8 cellular contexts compared by ENCODE assay signal in the genomic region with DNA sequence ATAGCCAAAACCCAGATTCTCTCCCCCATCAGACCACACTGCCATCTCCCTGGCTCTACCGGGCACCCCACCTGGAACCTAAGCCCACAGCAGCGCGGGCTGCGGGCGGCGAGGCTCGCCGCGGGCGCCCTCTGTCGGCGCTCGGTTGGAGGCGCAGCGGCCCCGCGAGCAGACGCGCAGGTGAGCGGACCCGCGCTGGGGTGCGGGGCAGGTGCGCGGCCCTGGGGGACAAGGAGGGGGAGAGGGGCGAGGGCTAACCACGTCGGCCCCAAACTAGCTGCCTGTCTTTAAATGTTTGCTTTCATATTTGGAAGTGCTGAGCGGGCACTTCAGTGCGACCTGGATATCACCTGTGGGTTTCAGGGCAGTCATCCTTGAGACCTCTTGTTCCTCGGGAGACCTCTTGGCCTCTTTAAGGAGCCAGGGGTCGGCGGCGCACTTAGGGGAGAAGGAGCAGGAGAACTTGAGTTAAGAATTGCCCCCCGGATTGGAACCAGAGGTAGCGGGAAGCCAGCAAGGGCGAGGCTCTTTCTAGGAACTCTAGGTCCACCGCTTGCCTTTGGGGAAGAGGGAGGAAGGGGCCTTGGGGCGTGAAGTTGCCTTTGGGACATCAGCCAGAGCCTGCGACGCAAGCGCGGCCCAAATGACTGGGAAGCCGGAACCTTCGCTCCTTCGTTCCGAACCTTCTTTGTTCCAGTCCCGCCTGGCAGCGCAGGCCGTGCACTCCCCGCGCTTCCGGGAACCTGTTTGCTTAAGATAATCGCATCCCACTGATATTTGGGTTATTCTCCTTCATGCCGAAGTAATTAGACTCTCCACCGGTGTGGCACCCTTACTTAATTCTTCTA.
DNase-seq lines count a peak whose midpoint lies in the region; ATAC-seq and TF ChIP-seq lines count a peak whose summit lies in the region.

No MANE protein-coding gene starts in this region.

- peak; percentile 96 for ATAC-seq in HCT116
- ATAC-seq in activated CD8-positive, alpha-beta T cell treated with anti-CD3 and anti-CD28 coated beads, Interleukin-2, amount 10 ng/mL, durations not matched to agents 7 days and 5 days = peak; percentile 95

- no peaks in the 10 kb centered on the region for H3K9me3 Mint-ChIP-seq in activated CD8-positive, alpha-beta T cell treated with anti-CD3 and anti-CD28 coated beads, Interleukin-2, amount 10 ng/mL, durations not matched to agents 7 days and 5 days (ENCODE audit: insufficient read depth)
- no peaks in the 10 kb centered on the region for H3K9me3 Mint-ChIP-seq in neural progenitor cell

- peak; percentile 64 for TF ChIP-seq RAD21 in HCT116 (IDR thresholded peaks at IDR 0.05; ENCODE audit: low read depth)

- BruUV-seq in HCT116 (replicated peaks; lab: Mats Ljungman, UMichigan) = no TSS peak

- no peaks in the 10 kb centered on the region for H3K9me2 ChIP-seq in HCT116 (ENCODE audit: insufficient read depth)

- H3K27ac ChIP-seq in HCT116 (ENCODE audit: low read depth, low read length) = no peak overlapping the region
- H3K27ac ChIP-seq in esophagus (ENCODE audit: low read depth in 2 of 2, low read length in 1 of 2) = no peak overlapping the region
- H3K27ac ChIP-seq in neural progenitor cell = no peak overlapping the region
- no peak overlapping the region for H3K27ac ChIP-seq in vagina

- WGBS in esophagus, 2 donors = 3 to 5% methylated on average over 56 of the region's 56 CpGs

- H3K27me3 ChIP-seq in HCT116 (ENCODE audit: insufficient read depth, low read length) = peaks cover 24% of the 10 kb centered on the region; the same call in 1 of the 2 replicates
- no peaks in the 10 kb centered on the region for H3K27me3 ChIP-seq in esophagus (ENCODE audit: control insufficient read depth in 1 of 2, insufficient read depth in 2 of 2, low read length in 2 of 2)
- peaks cover 11% of the 10 kb centered on the region for H3K27me3 ChIP-seq in neural progenitor cell
- no peaks in the 10 kb centered on the region for H3K27me3 ChIP-seq in vagina

- H3K4me2 ChIP-seq in HCT116 (ENCODE audit: low read length) (peak overlapping the region; percentile 53), neural progenitor cell (peak overlapping the region; percentile 74)

- POLR2A ChIA-PET in HCT116 (lab: Charles Lee) = no interaction called here
- POLR2A ChIA-PET in activated CD8-positive, alpha-beta T cell treated with anti-CD3 and anti-CD28 coated beads, Interleukin-2, amount 10 ng/mL, durations not matched to agents 7 days and 5 days (lab: Charles Lee) = no interaction called here

- H3K4me1 ChIP-seq in HCT116 (ENCODE audit: control insufficient read depth in 1 of 2, insufficient read depth in 2 of 2, low read length in 2 of 2) = peaks cover 0 to 3% of the 10 kb centered on the region in 2 experiments; a peak in 1 of 4 replicates
- H3K4me1 ChIP-seq in esophagus (ENCODE audit: control insufficient read depth in 2 of 2, insufficient read depth in 2 of 2, low read length in 1 of 2) = peaks cover 2 to 5% of the 10 kb centered on the region in 2 donors
- peaks cover 30% of the 10 kb centered on the region for H3K4me1 ChIP-seq in neural progenitor cell
- peaks cover 18% of the 10 kb centered on the region for H3K4me1 ChIP-seq in vagina

- peaks cover 15% of the 10 kb centered on the region for H3F3A ChIP-seq in neural progenitor cell (ENCODE audit: low read depth)

- H3K27ac Mint-ChIP-seq in activated CD8-positive, alpha-beta T cell treated with anti-CD3 and anti-CD28 coated beads, Interleukin-2, amount 10 ng/mL, durations not matched to agents 7 days and 5 days = no peak overlapping the region
- peak overlapping the region; percentile 65 for H3K27ac Mint-ChIP-seq in neural progenitor cell

- no peak for TF ChIP-seq POLR2A in HCT116 (IDR thresholded peaks at IDR 0.05; ENCODE audit: borderline replicate concordance, extremely low read depth, insufficient read depth, insufficient read length)
- TF ChIP-seq POLR2A in vagina (IDR thresholded peaks at IDR 0.05) = no peak

- peak overlapping the region; percentile 49 for H2AFZ ChIP-seq in HCT116 (ENCODE audit: low read depth, low read length, poor library complexity, severe bottlenecking)
- H2AFZ ChIP-seq in neural progenitor cell (replicated peaks) = peak overlapping the region; percentile 30

- peaks cover 3% of the 10 kb centered on the region for H3K4me1 Mint-ChIP-seq in activated CD8-positive, alpha-beta T cell treated with anti-CD3 and anti-CD28 coated beads, Interleukin-2, amount 10 ng/mL, durations not matched to agents 7 days and 5 days (ENCODE audit: low read depth)
- H3K4me1 Mint-ChIP-seq in neural progenitor cell = peaks cover 61% of the 10 kb centered on the region

- H3K9me3 ChIP-seq in HCT116 (ENCODE audit: control insufficient read depth in 1 of 2, insufficient read depth in 1 of 2, low read depth in 1 of 2, low read length in 2 of 2) (no peaks in the 10 kb centered on the region), esophagus (ENCODE audit: control insufficient read depth in 2 of 2, insufficient read depth in 1 of 2, low read depth in 1 of 2, low read length in 1 of 2) (no peaks in the 10 kb centered on the region), neural progenitor cell (ENCODE audit: low read depth) (no peaks in the 10 kb centered on the region), vagina (no peaks in the 10 kb centered on the region)

- no peaks in the 10 kb centered on the region for H3K36me3 Mint-ChIP-seq in activated CD8-positive, alpha-beta T cell treated with anti-CD3 and anti-CD28 coated beads, Interleukin-2, amount 10 ng/mL, durations not matched to agents 7 days and 5 days (ENCODE audit: low read depth)
- peaks cover 3% of the 10 kb centered on the region for H3K36me3 Mint-ChIP-seq in neural progenitor cell

- peak; percentile 95 for TF ChIP-seq CTCF in GM12874 (IDR thresholded peaks at IDR 0.05; ENCODE audit: insufficient read depth, low read depth, low read length)
- TF ChIP-seq CTCF in HCT116 (IDR thresholded peaks at IDR 0.05 in 2 of 3, conservative IDR thresholded peaks at IDR 0.05 in 1 of 3; ENCODE audit: borderline replicate concordance in 1 of 3, insufficient read depth in 1 of 3, low read depth in 2 of 3, low read length in 2 of 3) = peak; percentile 66 to 90 (median 84)
- TF ChIP-seq CTCF in neural progenitor cell (IDR thresholded peaks at IDR 0.05) = peak; percentile 92
- TF ChIP-seq CTCF in vagina (IDR thresholded peaks at IDR 0.05) = peak; percentile 18 to 68 (median 37)

- H3K9ac ChIP-seq in HCT116 (ENCODE audit: low read length) = no peak overlapping the region
- H3K9ac ChIP-seq in neural progenitor cell = no peak overlapping the region

- no peaks in the 10 kb centered on the region for H3K36me3 ChIP-seq in HCT116 (ENCODE audit: control insufficient read depth in 1 of 2, insufficient read depth in 2 of 2, low read length in 2 of 2)
- H3K36me3 ChIP-seq in esophagus (ENCODE audit: control insufficient read depth in 2 of 2, insufficient read depth in 2 of 2, low read length in 1 of 2) = no peaks in the 10 kb centered on the region
- no peaks in the 10 kb centered on the region for H3K36me3 ChIP-seq in neural progenitor cell
- no peaks in the 10 kb centered on the region for H3K36me3 ChIP-seq in vagina

- H3K4me3 ChIP-seq in HCT116 (replicated peaks in 1 of 2; ENCODE audit: low read depth in 1 of 2, low read length in 2 of 2) = no peak overlapping the region
- peak overlapping the region; percentile 13 to 40 for H3K4me3 ChIP-seq in esophagus (ENCODE audit: low read depth in 1 of 2, low read length in 2 of 2)
- peak overlapping the region; percentile 39 for H3K4me3 ChIP-seq in neural progenitor cell
- H3K4me3 ChIP-seq in vagina = peak overlapping the region; percentile 32 to 43

- H3K79me2 ChIP-seq in HCT116 (ENCODE audit: insufficient read depth, low read length) = no peaks in the 10 kb centered on the region
- no peaks in the 10 kb centered on the region for H3K79me2 ChIP-seq in neural progenitor cell (ENCODE audit: low read depth)

- DNase-seq in HCT116 (ENCODE audit: low read depth, low spot score) = peak; percentile 6
- peak; percentile 41 for DNase-seq in NAMALWA (ENCODE audit: low spot score)
- DNase-seq in activated CD8-positive, alpha-beta T cell treated with anti-CD3 and anti-CD28 coated beads, Interleukin-2, amount 10 ng/mL, durations not matched to agents 7 days and 5 days = peak; percentile 42
- DNase-seq in neural progenitor cell (ENCODE audit: low spot score) = peak; percentile 66
- no peak for DNase-seq in vagina (ENCODE audit: extremely low spot score in 2 of 2)
- no peak for DNase-seq in COLO829 (ENCODE audit: low spot score)

- H3K27me3 Mint-ChIP-seq in activated CD8-positive, alpha-beta T cell treated with anti-CD3 and anti-CD28 coated beads, Interleukin-2, amount 10 ng/mL, durations not matched to agents 7 days and 5 days (ENCODE audit: low read depth) = peaks cover 27% of the 10 kb centered on the region
- no peaks in the 10 kb centered on the region for H3K27me3 Mint-ChIP-seq in neural progenitor cell (ENCODE audit: insufficient read depth, low read depth)

- intact Hi-C loops in HCT116 (cut with micrococcal nuclease) (loop anchor here (1.0 to 5.0 kb wide), 3 partner anchors 407 to 1412 kb away; no protein-coding TSS in a partner anchor), vagina (cut with DNase I) (no loop called here)

- RAD21 ChIA-PET in HCT116 (lab: Charles Lee; ENCODE audit: low non-redundant PET in 1 of 2, low total read pairs in 2 of 2, uncharacterized antibody in 2 of 2, unreplicated experiment in 2 of 2) = no interaction called here

- H4K20me1 ChIP-seq in HCT116 (ENCODE audit: insufficient read depth) = no peaks in the 10 kb centered on the region
- no peaks in the 10 kb centered on the region for H4K20me1 ChIP-seq in neural progenitor cell (ENCODE audit: low read depth)

- peak overlapping the region; percentile 53 for H3K4me3 Mint-ChIP-seq in activated CD8-positive, alpha-beta T cell treated with anti-CD3 and anti-CD28 coated beads, Interleukin-2, amount 10 ng/mL, durations not matched to agents 7 days and 5 days
- no peak overlapping the region for H3K4me3 Mint-ChIP-seq in neural progenitor cell

- CTCF ChIA-PET in HCT116 (lab: Charles Lee) = interaction anchor here (1.5 to 2.8 kb wide), 5 partner anchors 8 to 407 kb away, joined by 4 to 25 read pairs (median 8); no protein-coding TSS in a partner anchor
- CTCF ChIA-PET in activated CD8-positive, alpha-beta T cell treated with anti-CD3 and anti-CD28 coated beads, Interleukin-2, amount 10 ng/mL, durations not matched to agents 7 days and 5 days (lab: Charles Lee) = interaction anchor here (0.7 to 3.1 kb wide), 10 partner anchors 10 to 1415 kb away, joined by 3 to 11 read pairs (median 4); no protein-coding TSS in a partner anchor

TF ChIP-seq in HCT116, 20 proteins besides CTCF, POLR2A, EP300 and RAD21:
- TF ChIP-seq SRF (IDR thresholded peaks at IDR 0.05; ENCODE audit: low read depth) (no peak), YY1 (IDR thresholded peaks at IDR 0.05; ENCODE audit: extremely low read depth, insufficient replicate concordance, low read depth, low read length) (peak; percentile 36)

Comparison
In these comparisons a context has a peak if more than half of its experiments do, and no peak if none do; other contexts are left out.
1. CTCF ChIP-seq: peak in every context shown above with its lines; median percentile 95 in GM12874; 92 in neural progenitor cell; 84 in HCT116; 37 in vagina.
2. DNase-seq: peak in HCT116 (single experiment), NAMALWA (single experiment), activated CD8-positive, alpha-beta T cell treated with anti-CD3 and anti-CD28 coated beads, Interleukin-2, amount 10 ng/mL, durations not matched to agents 7 days and 5 days (single experiment) and neural progenitor cell (single experiment); none in vagina (0 of 2) and COLO829 (single experiment).
3. H3K4me3 ChIP-seq: peak in esophagus (2 of 2), neural progenitor cell (single experiment) and vagina (2 of 2); none in HCT116 (0 of 2).